11 cellular contexts compared by ENCODE assay signal in the genomic region with DNA sequence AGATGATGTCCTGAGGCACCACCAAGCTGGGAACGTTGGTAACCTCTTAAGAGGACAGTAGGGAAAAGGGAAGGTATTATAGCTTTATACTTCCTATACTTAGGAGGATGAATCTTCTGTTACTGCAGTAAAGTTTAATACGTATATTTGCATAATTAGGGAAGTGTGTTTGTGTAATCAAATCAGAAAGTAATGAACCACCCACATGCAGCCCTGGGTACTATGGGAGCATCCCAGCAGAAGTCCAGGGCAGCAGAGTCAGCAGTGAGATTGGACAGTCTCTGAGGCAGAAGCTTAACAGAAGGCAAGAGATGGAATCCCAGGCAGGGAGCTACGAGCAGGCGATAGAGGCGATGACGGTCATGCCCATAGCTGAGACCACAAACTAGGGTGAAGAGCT.
"Had no signal": no experiment of that assay in that cellular context is flagged by ENCODE, and none has a peak within 500 bp of the region (broad histone marks: within the 10 kb centered on the region; RNA-seq: fewer than 3 reads in every experiment).

No MANE protein-coding gene starts in this region.

- H3K4me3 Mint-ChIP-seq: activated naive CD4-positive, alpha-beta T cell treated with anti-CD3 and anti-CD28 coated beads, Interleukin-2, amount 10 ng/mL, durations not matched to agents 7 days and 5 days; activated T-helper 1 cell treated with anti-CD3 and anti-CD28 coated beads, Interleukin-12 subunit alpha, Interleukin-12 subunit beta, Interleukin-2, Interleukin-4 antibody, amounts not matched to agents 30 ng/mL and 10 ng/mL and 1 ng/mL, durations not matched to agents 14 hours and 24 hours and 36 hours; brain; dendritic cell treated with granulocyte-macrophage colony-stimulating factor and Interleukin-4, amounts not matched to agents 40 ng/mL and 50 ng/mL, for 4 days; effector memory CD8-positive, alpha-beta T cell had no signal

- H3K27ac Mint-ChIP-seq: activated naive CD4-positive, alpha-beta T cell treated with anti-CD3 and anti-CD28 coated beads, Interleukin-2, amount 10 ng/mL, durations not matched to agents 7 days and 5 days; activated T-helper 1 cell treated with anti-CD3 and anti-CD28 coated beads, Interleukin-12 subunit alpha, Interleukin-12 subunit beta, Interleukin-2, Interleukin-4 antibody, amounts not matched to agents 30 ng/mL and 10 ng/mL and 1 ng/mL, durations not matched to agents 14 hours and 24 hours and 36 hours; dendritic cell treated with granulocyte-macrophage colony-stimulating factor and Interleukin-4, amounts not matched to agents 40 ng/mL and 50 ng/mL, for 4 days had no signal

- H3K27ac ChIP-seq: epithelial cell of prostate, gastroesophageal sphincter, upper lobe of left lung had no signal

- H3K9me3 ChIP-seq: gastroesophageal sphincter, upper lobe of left lung had no signal

- H3K9me3 Mint-ChIP-seq: activated naive CD4-positive, alpha-beta T cell treated with anti-CD3 and anti-CD28 coated beads, Interleukin-2, amount 10 ng/mL, durations not matched to agents 7 days and 5 days; activated T-helper 1 cell treated with anti-CD3 and anti-CD28 coated beads, Interleukin-12 subunit alpha, Interleukin-12 subunit beta, Interleukin-2, Interleukin-4 antibody, amounts not matched to agents 30 ng/mL and 10 ng/mL and 1 ng/mL, durations not matched to agents 14 hours and 24 hours and 36 hours; brain; dendritic cell treated with granulocyte-macrophage colony-stimulating factor and Interleukin-4, amounts not matched to agents 40 ng/mL and 50 ng/mL, for 4 days; effector memory CD8-positive, alpha-beta T cell had no signal

- H3K4me3 ChIP-seq: gastroesophageal sphincter, upper lobe of left lung had no signal

- ATAC-seq: effector memory CD8-positive, alpha-beta T cell; gastroesophageal sphincter; left ventricle myocardium superior had no signal

- DNase-seq: activated CD4-positive, alpha-beta T cell treated with anti-CD3 and anti-CD28 coated beads, Interleukin-2, amount 50 U/mL, for 1 hour; activated naive CD4-positive, alpha-beta T cell treated with anti-CD3 and anti-CD28 coated beads, Interleukin-2, amount 10 ng/mL, durations not matched to agents 7 days and 5 days; amniotic stem cell; effector memory CD8-positive, alpha-beta T cell; left ventricle myocardium superior; upper lobe of left lung had no signal

- H3K27me3 ChIP-seq: gastroesophageal sphincter, upper lobe of left lung had no signal

- H3K27me3 Mint-ChIP-seq: activated naive CD4-positive, alpha-beta T cell treated with anti-CD3 and anti-CD28 coated beads, Interleukin-2, amount 10 ng/mL, durations not matched to agents 7 days and 5 days; brain; dendritic cell treated with granulocyte-macrophage colony-stimulating factor and Interleukin-4, amounts not matched to agents 40 ng/mL and 50 ng/mL, for 4 days; effector memory CD8-positive, alpha-beta T cell had no signal
